ENCODE assay signal across 20 cellular contexts in genomic region chr18:67589325-67589724, GRCh38.
DNase-seq lines count a peak whose midpoint lies in the region; ATAC-seq and TF ChIP-seq lines count a peak whose summit lies in the region.
"Had no signal": no experiment of that assay in that cellular context is flagged by ENCODE, and none has a peak within 500 bp of the region (broad histone marks: within the 10 kb centered on the region; RNA-seq: fewer than 3 reads in every experiment).

No MANE protein-coding gene starts in this region.

- no peaks in the 10 kb centered on the region for H3K9me2 ChIP-seq in GM23248 (ENCODE audit: insufficient read depth)

- no peak overlapping the region for H2AFZ ChIP-seq in GM23248
- H2AFZ ChIP-seq: PC-9 had no signal

- H3K4me3 ChIP-seq in GM23248 (no peak overlapping the region), brain microvascular endothelial cell (ENCODE audit: low read depth, low read length) (no peak overlapping the region)
- H3K4me3 ChIP-seq: BLaER1, GM12878, PC-9 had no signal

- H3F3A ChIP-seq in GM23248 (ENCODE audit: insufficient read depth) = 0 out of 2 replicates have a peak, but pooled peaks cover 4% of the 10 kb centered on the region

- H3K9ac ChIP-seq in GM23248 = no peak overlapping the region
- H3K9ac ChIP-seq: BLaER1 had no signal

- ATAC-seq in GM19351 (IDR thresholded peaks at IDR 0.05; ENCODE audit: unreplicated experiment) = no peak
- ATAC-seq: GM12878 had no signal

- no peak overlapping the region for H3K27ac ChIP-seq in GM23248
- H3K27ac ChIP-seq in brain microvascular endothelial cell = no peak overlapping the region
- H3K27ac ChIP-seq: BLaER1, PC-9 had no signal

- H3K79me2 ChIP-seq in GM23248 (ENCODE audit: insufficient read depth) = no peaks in the 10 kb centered on the region

- H3K4me1 ChIP-seq in GM23248 (ENCODE audit: insufficient read depth) = peaks cover 8% of the 10 kb centered on the region; the same call in 1 of the 2 replicates
- H3K4me1 ChIP-seq: BLaER1 had no signal

- H3K4me2 ChIP-seq in GM23248 (ENCODE audit: unreplicated experiment) = no peak overlapping the region
- H3K4me2 ChIP-seq: BLaER1, PC-9 had no signal

- no peak for TF ChIP-seq CTCF in brain microvascular endothelial cell (IDR thresholded peaks at IDR 0.05; ENCODE audit: low read depth, low read length, missing control alignments)

- in situ Hi-C loops in GM23248 (cut with MboI) = no loop called here
- in situ Hi-C loops in brain microvascular endothelial cell (cut with HindIII; ENCODE audit: low pct_ligation_motif_present, low sequenced_read_pairs) = no loop called here

- 73 to 77% methylated on average over 3 of the region's 3 CpGs for WGBS in GM23248 (ENCODE audit: low coverage in 1 of 2, low lambda C conversion rate in 2 of 2, missing lambda C conversion rate in 2 of 2), 2 experiments

- DNase-seq in GM23248 (peak; percentile 10), M059J (ENCODE audit: low read depth) (peak; percentile 65), brain microvascular endothelial cell (peak; percentile 16), iris pigment epithelial cell (ENCODE audit: low read depth) (peak; percentile 21), H4 (ENCODE audit: low spot score) (no peak), NCI-H1930 (lab: John Stamatoyannopoulos, UW) (no peak)
- DNase-seq: CD4-positive, CD25-positive, alpha-beta regulatory T cell; KG1; NCI-H1092; NCI-H1694 treated with DMSO at 0.1 percent for 48 hours; NCI-H524; NCI-H748 treated with DMSO at 0.1 percent for 48 hours; NK-92 treated with Interleukin-12 subunit alpha and Interleukin-12 subunit beta, amount 100 ng/mL, for 24 hours; PC-9; RPMI8226; SHP77 treated with DMSO at 0.1 percent for 48 hours; T-helper 1 cell had no signal

- no peaks in the 10 kb centered on the region for H3K9me3 ChIP-seq in GM23248 (ENCODE audit: low read depth)
- H3K9me3 ChIP-seq: BLaER1 had no signal

- no peaks in the 10 kb centered on the region for H4K20me1 ChIP-seq in GM23248 (ENCODE audit: insufficient read depth)
- H4K20me1 ChIP-seq: BLaER1 had no signal

- H3K36me3 ChIP-seq in GM23248 (ENCODE audit: low read depth) (no peaks in the 10 kb centered on the region), brain microvascular endothelial cell (replicated peaks) (no peaks in the 10 kb centered on the region)
- H3K36me3 ChIP-seq: BLaER1 had no signal

- H3K27me3 ChIP-seq in GM23248 (replicated peaks; ENCODE audit: insufficient read depth) (no peaks in the 10 kb centered on the region), brain microvascular endothelial cell (replicated peaks) (no peaks in the 10 kb centered on the region)
- H3K27me3 ChIP-seq: BLaER1 had no signal

Comparison
In these comparisons a context has a peak if more than half of its experiments do, and no peak if none do; other contexts are left out.
1. DNase-seq: peak in GM23248 (single experiment), M059J (single experiment), brain microvascular endothelial cell (single experiment) and iris pigment epithelial cell (single experiment); none in H4 (single experiment) and NCI-H1930 (0 of 2).